In the genomic region with DNA sequence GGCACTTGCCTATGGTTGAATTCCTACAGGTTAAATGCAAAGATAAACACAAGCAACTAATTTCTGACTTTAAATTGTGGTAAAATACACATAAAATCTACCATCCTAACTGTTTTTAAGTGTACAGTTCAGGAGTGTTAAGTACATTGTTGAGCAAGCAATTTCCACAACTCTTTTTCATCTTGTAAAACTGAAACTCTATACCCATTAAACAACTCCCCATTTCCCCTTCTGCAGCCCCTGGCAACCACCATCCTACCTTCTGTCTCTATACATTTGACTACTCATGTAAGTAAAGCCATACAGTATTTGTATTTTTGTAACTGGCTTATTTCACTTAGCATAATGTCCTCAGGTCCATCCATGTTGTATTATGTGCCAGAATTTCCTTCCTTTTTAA, we compare ENCODE assay signal across 15 cellular contexts. TPM values are rescaled to one million over a fixed set of nuclear protein-coding genes. Genes with fewer than 3 reads are reported as not detected.
DNase-seq lines count a peak whose midpoint lies in the region; ATAC-seq and TF ChIP-seq lines count a peak whose summit lies in the region.
"Had no signal": no experiment of that assay in that cellular context is flagged by ENCODE, and none has a peak within 500 bp of the region (broad histone marks: within the 10 kb centered on the region; RNA-seq: fewer than 3 reads in every experiment).

No MANE protein-coding gene starts in this region.

- ATAC-seq in GM21737 (IDR thresholded peaks at IDR 0.05; ENCODE audit: unreplicated experiment) = peak; percentile 63
- peak; percentile 72 for ATAC-seq in HG03378 (IDR thresholded peaks at IDR 0.05; ENCODE audit: unreplicated experiment)
- ATAC-seq in activated T-helper 17 cell treated with anti-CD3 and anti-CD28 coated beads, Interleukin-2, amount 50 U/mL, for 72 hours (replicated peaks) = peak; percentile 78
- no peak for ATAC-seq in HG02840 (IDR thresholded peaks at IDR 0.05; ENCODE audit: low FRiP score, unreplicated experiment)
- ATAC-seq in heart right ventricle = no peak

- H3K4me3 ChIP-seq in heart right ventricle = no peak overlapping the region
- H3K4me3 ChIP-seq: breast epithelium, prostate gland had no signal

- H3K36me3 Mint-ChIP-seq in activated T-helper 17 cell treated with anti-CD3 and anti-CD28 coated beads, Interleukin-2, amount 50 U/mL, for 72 hours (ENCODE audit: low read depth) = peaks cover 29% of the 10 kb centered on the region

- peak overlapping the region; percentile 7 for H3K27ac Mint-ChIP-seq in activated T-helper 17 cell treated with anti-CD3 and anti-CD28 coated beads, Interleukin-2, amount 50 U/mL, for 72 hours

- intact Hi-C loops in heart right ventricle (cut with DNase I) = no loop called here

- H3K4me1 ChIP-seq in heart right ventricle = peaks cover 0 to 12% (median 0%) of the 10 kb centered on the region in 9 donors
- H3K4me1 ChIP-seq: breast epithelium, prostate gland had no signal

- TF ChIP-seq CTCF in heart right ventricle (IDR thresholded peaks at IDR 0.05) = no peak

- peaks cover 0 to 14% (median 0%) of the 10 kb centered on the region in 9 donors for H3K36me3 ChIP-seq in heart right ventricle
- H3K36me3 ChIP-seq: breast epithelium, prostate gland had no signal

- peaks cover 19% of the 10 kb centered on the region for H3K4me1 Mint-ChIP-seq in activated T-helper 17 cell treated with anti-CD3 and anti-CD28 coated beads, Interleukin-2, amount 50 U/mL, for 72 hours

- H3K9me3 ChIP-seq in heart right ventricle = no peaks in the 10 kb centered on the region
- H3K9me3 ChIP-seq: breast epithelium, prostate gland had no signal

- peaks cover 3% of the 10 kb centered on the region for H3K27me3 Mint-ChIP-seq in activated T-helper 17 cell treated with anti-CD3 and anti-CD28 coated beads, Interleukin-2, amount 50 U/mL, for 72 hours
- H3K27me3 Mint-ChIP-seq: activated CD4-positive, alpha-beta T cell treated with anti-CD3 and anti-CD28 coated beads, Interleukin-2, amount 10 ng/mL, durations not matched to agents 24 days and 14 days had no signal

- peak; percentile 12 for DNase-seq in activated CD4-positive, alpha-beta T cell treated with anti-CD3 and anti-CD28 coated beads for 48 hours
- no peak for DNase-seq in activated CD4-positive, alpha-beta T cell treated with anti-CD3 and anti-CD28 coated beads for 4 hours
- no peak for DNase-seq in heart right ventricle
- no peak for DNase-seq in NCI-H2196 treated with DMSO at 0.1 percent for 48 hours (lab: John Stamatoyannopoulos, UW; ENCODE audit: unreplicated experiment)
- DNase-seq: activated CD4-positive, alpha-beta T cell treated with anti-CD3 and anti-CD28 coated beads, Interleukin-2, amount 10 ng/mL, durations not matched to agents 24 days and 14 days; activated effector memory CD4-positive, alpha-beta T cell treated with anti-CD3 and anti-CD28 coated beads, Interleukin-2, amount 50 U/mL, for 16 hours; COR-L47; kidney; NCI-H446 had no signal

- no peak overlapping the region for H3K27ac ChIP-seq in heart right ventricle
- H3K27ac ChIP-seq: breast epithelium, prostate gland had no signal

- H3K27me3 ChIP-seq in heart right ventricle = no peaks in the 10 kb centered on the region
- H3K27me3 ChIP-seq: breast epithelium had no signal

- H3K4me3 Mint-ChIP-seq in activated T-helper 17 cell treated with anti-CD3 and anti-CD28 coated beads, Interleukin-2, amount 50 U/mL, for 72 hours = no peak overlapping the region
- H3K4me3 Mint-ChIP-seq: activated CD4-positive, alpha-beta T cell treated with anti-CD3 and anti-CD28 coated beads, Interleukin-2, amount 10 ng/mL, durations not matched to agents 24 days and 14 days had no signal

- H3K9me3 Mint-ChIP-seq in activated T-helper 17 cell treated with anti-CD3 and anti-CD28 coated beads, Interleukin-2, amount 50 U/mL, for 72 hours = no peaks in the 10 kb centered on the region
- H3K9me3 Mint-ChIP-seq: activated CD4-positive, alpha-beta T cell treated with anti-CD3 and anti-CD28 coated beads, Interleukin-2, amount 10 ng/mL, durations not matched to agents 24 days and 14 days had no signal

RNA-seq across cellular contexts. Expression of gene STX17, which starts 38.5 kb away (rescaled TPM):
- total RNA-seq in activated T-helper 17 cell treated with anti-CD3 and anti-CD28 coated beads, Interleukin-2, amount 50 U/mL, for 72 hours = 10 to 100 TPM; 20.1 to 26.4 TPM
- total RNA-seq in heart right ventricle = 10 to 100 TPM; 21.4 to 31.1 (median 24.1) TPM
- 1 to 10 TPM; 4.1 to 7.8 TPM for polyA plus RNA-seq in heart right ventricle

RNA-seq across cellular contexts. Expression of gene NR4A3, which starts 46.3 kb away (rescaled TPM):
- 10 to 100 TPM in 1 of 2 donors, 1 to 10 TPM in 1; 4.8 to 42.0 TPM for total RNA-seq in activated T-helper 17 cell treated with anti-CD3 and anti-CD28 coated beads, Interleukin-2, amount 50 U/mL, for 72 hours
- total RNA-seq in heart right ventricle = 100 to 1,000 TPM in 1 of 10 donors, 10 to 100 TPM in 5, 1 to 10 TPM in 4; 4.1 to 148 (median 14.7) TPM
- polyA plus RNA-seq in heart right ventricle = 1 to 10 TPM; 2.6 to 7.2 TPM

Comparison
In these comparisons a context has a peak if more than half of its experiments do, and no peak if none do; other contexts are left out.
1. ATAC-seq: peak in GM21737 (single experiment), HG03378 (single experiment) and activated T-helper 17 cell treated with anti-CD3 and anti-CD28 coated beads, Interleukin-2, amount 50 U/mL, for 72 hours (single experiment); none in HG02840 (single experiment) and heart right ventricle (0 of 8).